Comparison of ENCODE assay signal across 17 cellular contexts in genomic region chr10:33074443-33074842, GRCh38.
"Had no signal": no experiment of that assay in that cellular context is flagged by ENCODE, and none has a peak within 500 bp of the region (broad histone marks: within the 10 kb centered on the region; RNA-seq: fewer than 3 reads in every experiment).

No MANE protein-coding gene starts in this region.

- H3K4me2 ChIP-seq: smooth muscle cell had no signal

- DNase-seq: activated CD4-positive, alpha-beta T cell treated with anti-CD3 and anti-CD28 coated beads for 36 hours; activated CD4-positive, alpha-beta T cell treated with anti-CD3 and anti-CD28 coated beads, Interleukin-2, amount 50 U/mL, for 48 hours; activated gamma-delta T cell treated with Interleukin-2 at 50 U/mL for 16 hours; activated T-cell treated with anti-CD3 and anti-CD28 coated beads for 4 hours; dorsolateral prefrontal cortex; foreskin melanocyte; kidney; left lung; naive thymus-derived CD4-positive, alpha-beta T cell; posterior cingulate gyrus; stimulated activated CD4-positive, alpha-beta T cell treated with anti-CD3 and anti-CD28 coated beads, Interleukin-4, amount 100 ng/mL, for 24 hours; T-cell; upper lobe of right lung had no signal

- H3K9me3 ChIP-seq: left lung, upper lobe of right lung had no signal

- H3K4me1 ChIP-seq: left lung, upper lobe of right lung had no signal

- H3K36me3 ChIP-seq: left lung, upper lobe of right lung had no signal

- ATAC-seq: activated CD4-positive, alpha-beta T cell treated with anti-CD3 and anti-CD28 coated beads for 36 hours; activated naive CD4-positive, alpha-beta T cell treated with anti-CD3 and anti-CD28 coated beads, Interleukin-2, amount 50 U/mL, for 72 hours; naive thymus-derived CD4-positive, alpha-beta T cell; stimulated activated memory B cell treated with anti-CD40 and anti-IgM and Interleukin-4, amounts not matched to agents 10 μg/mL and 1 μg/mL and 100 μg/mL, for 72 hours; T-cell; upper lobe of right lung; WTC11 had no signal

- H3K4me3 ChIP-seq: dorsolateral prefrontal cortex, left lung, smooth muscle cell, upper lobe of right lung had no signal

- H3K27ac ChIP-seq: dorsolateral prefrontal cortex, left lung, upper lobe of right lung had no signal

- H3K27me3 ChIP-seq: left lung, upper lobe of right lung had no signal
